In the genomic region with DNA sequence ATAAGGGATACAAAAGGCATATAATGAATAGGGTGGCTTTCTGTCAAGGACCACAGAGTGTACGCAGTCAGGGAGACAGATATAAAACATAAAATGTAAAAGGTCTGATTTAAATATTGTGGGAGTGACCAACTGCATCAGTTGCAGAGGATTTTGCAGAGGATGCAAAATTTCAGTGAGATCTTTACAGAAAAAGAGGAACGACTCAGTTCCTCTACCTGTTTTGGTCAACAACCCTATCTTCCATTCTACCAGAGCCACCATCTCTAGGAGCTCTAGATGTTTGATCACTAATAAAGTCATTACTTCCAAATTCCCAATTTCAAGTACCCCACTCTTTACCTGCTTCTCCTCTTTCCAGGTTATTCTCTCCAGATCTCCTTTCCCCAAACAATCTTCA, we compare ENCODE assay signal across 22 cellular contexts.
"Had no signal": no experiment of that assay in that cellular context is flagged by ENCODE, and none has a peak within 500 bp of the region (broad histone marks: within the 10 kb centered on the region; RNA-seq: fewer than 3 reads in every experiment).

No MANE protein-coding gene starts in this region.

- H3K4me1 Mint-ChIP-seq: neural progenitor cell had no signal

- H3K4me1 ChIP-seq: ascending aorta, left lung, neural progenitor cell, psoas muscle, right atrium auricular region, tibial artery had no signal

- H3K4me3 ChIP-seq: ascending aorta, left lung, lung, neural progenitor cell, psoas muscle, right atrium auricular region, tibial artery had no signal

- H3K9ac ChIP-seq: neural progenitor cell had no signal

- H3K27ac Mint-ChIP-seq: activated naive CD4-positive, alpha-beta T cell treated with anti-CD3 and anti-CD28 coated beads, Interleukin-2, amount 50 U/mL, for 72 hours; activated T-helper 17 cell treated with anti-CD3 and anti-CD28 coated beads, Interleukin-2, amount 50 U/mL, for 72 hours; naive thymus-derived CD8-positive, alpha-beta T cell; neural progenitor cell; stimulated activated naive CD8-positive, alpha-beta T cell treated with anti-CD3 and anti-CD28 coated beads, Interleukin-15, amount 100 ng/mL, for 72 hours had no signal

- ATAC-seq: activated naive CD4-positive, alpha-beta T cell treated with anti-CD3 and anti-CD28 coated beads, Interleukin-2, amount 50 U/mL, for 72 hours; activated T-helper 17 cell treated with anti-CD3 and anti-CD28 coated beads, Interleukin-2, amount 50 U/mL, for 72 hours; esophagus mucosa; left lung; naive thymus-derived CD8-positive, alpha-beta T cell; psoas muscle; stimulated activated naive CD8-positive, alpha-beta T cell treated with anti-CD3 and anti-CD28 coated beads, Interleukin-15, amount 100 ng/mL, for 72 hours had no signal

- H3K9me3 Mint-ChIP-seq: activated naive CD4-positive, alpha-beta T cell treated with anti-CD3 and anti-CD28 coated beads, Interleukin-2, amount 50 U/mL, for 72 hours; activated T-helper 17 cell treated with anti-CD3 and anti-CD28 coated beads, Interleukin-2, amount 50 U/mL, for 72 hours; naive thymus-derived CD8-positive, alpha-beta T cell; neural progenitor cell; stimulated activated naive CD8-positive, alpha-beta T cell treated with anti-CD3 and anti-CD28 coated beads, Interleukin-15, amount 100 ng/mL, for 72 hours had no signal

- H3K27ac ChIP-seq: ascending aorta, brain microvascular endothelial cell, left lung, psoas muscle, right atrium auricular region, tibial artery had no signal

- H2AFZ ChIP-seq: neural progenitor cell had no signal

- H3K27me3 Mint-ChIP-seq: activated T-helper 17 cell treated with anti-CD3 and anti-CD28 coated beads, Interleukin-2, amount 50 U/mL, for 72 hours; naive thymus-derived CD8-positive, alpha-beta T cell; stimulated activated naive CD8-positive, alpha-beta T cell treated with anti-CD3 and anti-CD28 coated beads, Interleukin-15, amount 100 ng/mL, for 72 hours had no signal

- H3K9me3 ChIP-seq: ascending aorta, left lung, psoas muscle, right atrium auricular region, tibial artery had no signal

- H3K4me2 ChIP-seq: neural progenitor cell had no signal

- H3K27me3 ChIP-seq: ascending aorta, brain microvascular endothelial cell, left lung, neural progenitor cell, right atrium auricular region, tibial artery had no signal

- DNase-seq: activated T-cell treated with anti-CD3 and anti-CD28 coated beads, Interleukin-2, amount 50 U/mL, for 1 hour; brain microvascular endothelial cell; caudate nucleus; dermis blood vessel endothelial cell; effector memory CD4-positive, alpha-beta T cell; foreskin melanocyte; hippocampal formation; kidney glomerular epithelial cell; left lung; naive thymus-derived CD8-positive, alpha-beta T cell; psoas muscle; stimulated activated CD4-positive, alpha-beta T cell treated with anti-CD3 and anti-CD28 coated beads, Interleukin-12 subunit alpha, Interleukin-12 subunit beta, amount 100 ng/mL, for 4 hours; stimulated activated CD4-positive, alpha-beta T cell treated with anti-CD3 and anti-CD28 coated beads, Interleukin-4, amount 100 ng/mL, for 4 hours; stimulated activated naive CD8-positive, alpha-beta T cell treated with anti-CD3 and anti-CD28 coated beads, Interleukin-15, amount 100 ng/mL, for 72 hours; tibial artery had no signal

- H3K4me3 Mint-ChIP-seq: activated T-helper 17 cell treated with anti-CD3 and anti-CD28 coated beads, Interleukin-2, amount 50 U/mL, for 72 hours; naive thymus-derived CD8-positive, alpha-beta T cell; neural progenitor cell; stimulated activated naive CD8-positive, alpha-beta T cell treated with anti-CD3 and anti-CD28 coated beads, Interleukin-15, amount 100 ng/mL, for 72 hours had no signal
